ENCODE assay signal across 19 cellular contexts in the genomic region with DNA sequence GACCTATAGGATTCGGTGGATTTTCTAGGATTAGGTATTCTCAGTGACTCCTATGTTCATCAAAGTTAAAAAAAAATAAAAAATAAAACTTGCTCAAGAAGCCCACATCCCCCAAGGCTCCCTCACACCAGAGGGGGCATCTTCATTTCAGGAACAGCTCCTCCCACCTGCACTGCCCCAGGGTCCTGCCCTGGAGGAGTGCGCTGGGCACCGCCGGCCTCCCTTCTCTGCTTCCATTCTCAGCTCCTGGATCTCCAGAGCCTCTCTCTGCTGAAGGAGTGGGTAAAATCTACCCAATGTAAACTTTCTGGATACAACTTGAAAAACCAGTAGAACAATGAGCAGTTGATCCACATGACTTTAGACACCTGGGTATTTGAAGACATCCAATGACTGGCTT.
"Had no signal": no experiment of that assay in that cellular context is flagged by ENCODE, and none has a peak within 500 bp of the region (broad histone marks: within the 10 kb centered on the region; RNA-seq: fewer than 3 reads in every experiment).

No MANE protein-coding gene starts in this region.

- DNase-seq: colonic mucosa; cortex of kidney; effector CD8-positive, alpha-beta T cell; foreskin keratinocyte; head of caudate nucleus; heart right ventricle; hippocampal formation; left cardiac atrium; left ventricle myocardium superior; lower lobe of right lung; mesenchymal stem cell; naive B cell; naive thymus-derived CD8-positive, alpha-beta T cell had no signal

- H3K4me3 ChIP-seq: colonic mucosa, esophagus muscularis mucosa, gastroesophageal sphincter, heart right ventricle, left lung, lower lobe of right lung, mucosa of descending colon had no signal

- H3K36me3 Mint-ChIP-seq: mesothelial cell of epicardium; naive B cell; naive thymus-derived CD8-positive, alpha-beta T cell had no signal

- H3K27ac Mint-ChIP-seq: dendritic cell treated with granulocyte-macrophage colony-stimulating factor and Interleukin-4, amounts not matched to agents 40 ng/mL and 50 ng/mL, for 4 days; mesothelial cell of epicardium; naive B cell; naive thymus-derived CD8-positive, alpha-beta T cell had no signal

- H3K9me3 ChIP-seq: colonic mucosa, lower lobe of right lung, mucosa of descending colon had no signal

- H3K4me3 Mint-ChIP-seq: dendritic cell treated with granulocyte-macrophage colony-stimulating factor and Interleukin-4, amounts not matched to agents 40 ng/mL and 50 ng/mL, for 4 days; mesothelial cell of epicardium; naive B cell; naive thymus-derived CD8-positive, alpha-beta T cell had no signal

- H3K4me1 Mint-ChIP-seq: mesothelial cell of epicardium; naive B cell; naive thymus-derived CD8-positive, alpha-beta T cell had no signal

- H3K27me3 Mint-ChIP-seq: dendritic cell treated with granulocyte-macrophage colony-stimulating factor and Interleukin-4, amounts not matched to agents 40 ng/mL and 50 ng/mL, for 4 days had no signal

- H3K27ac ChIP-seq: colonic mucosa, esophagus muscularis mucosa, foreskin keratinocyte, gastroesophageal sphincter, heart right ventricle, left lung, lower lobe of right lung had no signal

- H3K27me3 ChIP-seq: colonic mucosa, foreskin keratinocyte, gastroesophageal sphincter, heart right ventricle, left lung had no signal

- ATAC-seq: foreskin keratinocyte; gastroesophageal sphincter; heart right ventricle; left cardiac atrium; left lung; left ventricle myocardium superior; lower lobe of right lung; mucosa of descending colon; naive thymus-derived CD8-positive, alpha-beta T cell had no signal

- H3K36me3 ChIP-seq: colonic mucosa, esophagus muscularis mucosa, gastroesophageal sphincter, heart right ventricle, left lung, lower lobe of right lung had no signal

- H3K4me1 ChIP-seq: colonic mucosa, esophagus muscularis mucosa, foreskin keratinocyte, gastroesophageal sphincter, heart right ventricle, left lung, lower lobe of right lung had no signal
